Comparison of ENCODE assay signal across 9 cellular contexts in the genomic region with DNA sequence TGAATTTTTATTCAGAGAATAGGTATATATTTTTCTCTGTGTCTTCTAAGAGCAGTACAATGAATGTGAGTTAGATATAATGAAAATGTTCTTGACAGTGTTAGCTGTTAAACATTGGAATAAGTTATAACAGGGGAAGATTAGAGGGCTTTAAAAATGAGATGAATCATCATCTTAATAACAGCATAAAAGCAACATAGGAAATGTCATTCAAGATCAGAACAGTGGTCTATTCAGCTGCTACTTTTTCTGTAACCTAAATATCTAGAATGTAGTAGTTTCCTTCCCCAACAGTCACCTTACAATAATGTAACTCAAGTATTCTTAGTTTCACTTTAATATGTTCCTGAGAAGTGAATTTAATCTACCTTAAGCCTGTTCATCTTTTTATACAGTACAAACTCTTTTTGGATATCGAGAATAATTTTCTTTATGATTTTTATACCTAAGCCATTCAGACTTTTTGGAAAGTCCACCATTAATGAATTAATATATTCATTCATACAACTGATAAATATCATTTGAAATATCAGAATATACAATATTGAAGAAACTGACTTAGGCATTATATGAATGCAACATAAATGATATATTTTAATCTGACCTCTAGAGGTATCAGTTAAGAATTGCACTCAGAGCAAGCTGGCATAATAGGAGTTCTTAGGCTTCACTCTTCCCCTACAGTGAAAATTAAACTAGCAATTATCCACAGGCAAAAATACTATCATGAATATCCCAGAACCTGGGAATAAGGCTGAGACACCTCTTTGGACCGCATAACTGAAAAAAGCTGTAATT.
A peak's percentile ranks its signal among the peaks of the same experiment; 100 is the strongest.
DNase-seq lines count a peak whose midpoint lies in the region; ATAC-seq, FAIRE-seq and TF ChIP-seq lines count a peak whose summit lies in the region.
"Had no signal": no experiment of that assay in that cellular context is flagged by ENCODE, and none has a peak within 500 bp of the region (broad histone marks: within the 10 kb centered on the region; RNA-seq: fewer than 3 reads in every experiment).

No MANE protein-coding gene starts in this region.

- peak; percentile 8 to 19 for DNase-seq in AML-193 (lab: John Stamatoyannopoulos, UW)
- peak; percentile 11 for DNase-seq in HPDE6-E6E7 (ENCODE audit: extremely low spot score)
- DNase-seq in GM12878 (ENCODE audit: low read depth, low spot score): no peak
- no peak for DNase-seq in right lobe of liver
- no peak for DNase-seq in AG08396 (ENCODE audit: low spot score)
- DNase-seq in caudate nucleus (lab: John Stamatoyannopoulos, UW): no peak
- DNase-seq: activated CD4-positive, alpha-beta T cell treated with anti-CD3 and anti-CD28 coated beads, Interleukin-2, amount 10 ng/mL, durations not matched to agents 7 days and 5 days had no signal

- no peak for FAIRE-seq in GM12878 (lab: Jason Lieb, UNC)

- SMC1A ChIA-PET in GM12878 (lab: Charles Lee; ENCODE audit: uncharacterized antibody, unreplicated experiment): interaction anchor here (0.6 to 1.3 kb wide), 4 partner anchors 10 to 789 kb away, joined by 3 to 5 read pairs (median 3); no protein-coding TSS in a partner anchor

- TF ChIP-seq POLR2A in GM12878 (IDR thresholded peaks at IDR 0.05; ENCODE audit: low read depth, low read length) (no peak), right lobe of liver (IDR thresholded peaks at IDR 0.05) (no peak)

- no peaks in the 10 kb centered on the region for H3K79me2 ChIP-seq in GM12878 (ENCODE audit: control insufficient read depth, insufficient read depth, low read length)

- ATAC-seq in GM12878 (peak; percentile 55; the same call in 2 of the 3 replicates), right lobe of liver (peak; percentile 39 to 53 (median 44)), GM21515 (IDR thresholded peaks at IDR 0.05; ENCODE audit: unreplicated experiment) (no peak), HG03469 (IDR thresholded peaks at IDR 0.05; ENCODE audit: unreplicated experiment) (no peak)

- no peaks in the 10 kb centered on the region for H4K20me1 ChIP-seq in GM12878 (ENCODE audit: control insufficient read depth, insufficient read depth)

- TF ChIP-seq RAD21 in GM12878 (IDR thresholded peaks at IDR 0.05; ENCODE audit: insufficient read depth, low read depth, low read length): no peak

- no TSS peak for BruUV-seq in GM12878 (replicated peaks; lab: Mats Ljungman, UMichigan)

- no peak overlapping the region for H2AFZ ChIP-seq in GM12878 (ENCODE audit: control insufficient read depth, low read depth, low read length)

- no peaks in the 10 kb centered on the region for H3K9me3 ChIP-seq in GM12878 (replicated peaks; ENCODE audit: control insufficient read depth, insufficient read depth, low read length)
- no peaks in the 10 kb centered on the region for H3K9me3 ChIP-seq in right lobe of liver

- H3K4me1 ChIP-seq in GM12878 (ENCODE audit: control insufficient read depth, insufficient read depth, low read length) (no peaks in the 10 kb centered on the region), right lobe of liver (no peaks in the 10 kb centered on the region)

- H3K9ac ChIP-seq in GM12878 (ENCODE audit: control insufficient read depth, insufficient read depth, low read length): no peak overlapping the region

- no peak for TF ChIP-seq EP300 in GM12878 (IDR thresholded peaks at IDR 0.05; ENCODE audit: borderline replicate concordance in 1 of 2, control insufficient read depth in 1 of 2, low read depth in 2 of 2, low read length in 2 of 2)

- RAD21 ChIA-PET in GM12878 (lab: Charles Lee; ENCODE audit: unreplicated experiment): interaction anchor here (0.8 to 1.3 kb wide), 2 partner anchors 207 to 733 kb away, joined by 3 to 5 read pairs; no protein-coding TSS in a partner anchor

- H3K27ac ChIP-seq in GM12878 (ENCODE audit: control insufficient read depth, insufficient read depth): no peak overlapping the region
- H3K27ac ChIP-seq in right lobe of liver: no peak overlapping the region
- no peak overlapping the region for H3K27ac ChIP-seq in caudate nucleus (ENCODE audit: low read depth, low read length)

- intact Hi-C loops in GM12878 (cut with micrococcal nuclease; ENCODE audit: unreplicated experiment) (no loop called here), right lobe of liver (cut with DNase I) (no loop called here)

- CTCF ChIA-PET in GM12878 (lab: Yijun Ruan, JAX): interaction anchor here (0.6 to 1.1 kb wide), 6 partner anchors 9 to 739 kb away, joined by 3 to 5 read pairs (median 4); no protein-coding TSS in a partner anchor

- peak in 2 of 3 experiments; percentile 19 to 33; a peak in 3 of 6 replicates for TF ChIP-seq CTCF in GM12878 (IDR thresholded peaks at IDR 0.05 in 2 of 3, conservative IDR thresholded peaks at IDR 0.05 in 1 of 3; ENCODE audit: control insufficient read depth in 2 of 3, extremely low read depth in 1 of 3, insufficient read depth in 1 of 3, low read depth in 3 of 3, low read length in 3 of 3)
- TF ChIP-seq CTCF in right lobe of liver (IDR thresholded peaks at IDR 0.05): peak; percentile 30 to 44 (median 39)

- no peaks in the 10 kb centered on the region for H3K27me3 ChIP-seq in GM12878 (replicated peaks in 1 of 2; ENCODE audit: control insufficient read depth in 2 of 2, insufficient read depth in 2 of 2, low read length in 1 of 2)
- H3K27me3 ChIP-seq in right lobe of liver: no peaks in the 10 kb centered on the region

- H3K4me3 ChIP-seq in GM12878: no peak overlapping the region
- no peak overlapping the region for H3K4me3 ChIP-seq in right lobe of liver

- POLR2A ChIA-PET in GM12878 (lab: Charles Lee): no interaction called here

- no peak overlapping the region for H3K4me2 ChIP-seq in GM12878 (ENCODE audit: control insufficient read depth, insufficient read depth)

- 35% methylated on average over 2 of the region's 2 CpGs for WGBS in GM12878 (ENCODE audit: insufficient coverage, insufficient replicate concordance, low lambda C conversion rate, missing lambda C conversion rate)
- 45% methylated on average over 2 of the region's 2 CpGs for WGBS in right lobe of liver (ENCODE audit: insufficient coverage, low coverage, low lambda C conversion rate, missing lambda C conversion rate)

- in situ Hi-C loops in GM12878 (cut with MboI): no loop called here

- H3K36me3 ChIP-seq in GM12878 (ENCODE audit: control insufficient read depth in 2 of 2, insufficient read depth in 2 of 2, low read length in 1 of 2) (no peaks in the 10 kb centered on the region), right lobe of liver (no peaks in the 10 kb centered on the region)

TF ChIP-seq in GM12878, 131 proteins besides CTCF, POLR2A, EP300 and RAD21 (continues in another document):
- TF ChIP-seq ATF3 (IDR thresholded peaks at IDR 0.05; ENCODE audit: borderline replicate concordance, extremely low read depth, low read depth, low read length) (no peak), BMI1 (IDR thresholded peaks at IDR 0.05; ENCODE audit: borderline replicate concordance) (no peak), MYC (IDR thresholded peaks at IDR 0.05; ENCODE audit: insufficient read depth, insufficient read length, insufficient replicate concordance, low read length, severe bottlenecking) (no peak), CHD2 (IDR thresholded peaks at IDR 0.05; ENCODE audit: borderline replicate concordance, low read depth, low read length) (no peak), PRDM15 (CRISPR knock-in tag; IDR thresholded peaks at IDR 0.05) (no peak)

Comparison
In these comparisons a context has a peak if more than half of its experiments do, and no peak if none do; other contexts are left out.
1. DNase-seq: peak in AML-193 (2 of 2) and HPDE6-E6E7 (single experiment); none in GM12878 (single experiment), right lobe of liver (0 of 3), AG08396 (single experiment) and caudate nucleus (0 of 61).
2. ATAC-seq: peak in GM12878 (single experiment) and right lobe of liver (4 of 4); none in GM21515 (single experiment) and HG03469 (single experiment).